Comparison of ENCODE assay signal across 23 cellular contexts in genomic region chr1:1929102-1929638, GRCh38. TPM values are rescaled to one million over a fixed set of nuclear protein-coding genes. Genes with fewer than 3 reads are reported as not detected.
"Had no signal": no experiment of that assay in that cellular context is flagged by ENCODE, and none has a peak within 500 bp of the region (broad histone marks: within the 10 kb centered on the region; RNA-seq: fewer than 3 reads in every experiment).

No MANE protein-coding gene starts in this region.

- H3K27ac ChIP-seq: foreskin keratinocyte, left lung, neutrophil, ovary, prostate gland, stomach, suprapubic skin, tibial nerve had no signal

- H3K27ac Mint-ChIP-seq: activated CD4-positive, alpha-beta memory T cell treated with anti-CD3 and anti-CD28 coated beads, Interleukin-2, amount 10 ng/mL, durations not matched to agents 7 days and 5 days; activated naive CD8-positive, alpha-beta T cell treated with anti-CD3 and anti-CD28 coated beads, Interleukin-2, amount 50 U/mL, for 24 hours; activated T-helper 1 cell treated with anti-CD3 and anti-CD28 coated beads, Interleukin-12 subunit alpha, Interleukin-12 subunit beta, Interleukin-2, Interleukin-4 antibody, amounts not matched to agents 30 ng/mL and 10 ng/mL and 1 ng/mL, durations not matched to agents 14 hours and 24 hours and 36 hours; mesothelial cell of epicardium; naive thymus-derived CD8-positive, alpha-beta T cell had no signal

- H3K4me1 Mint-ChIP-seq: activated CD4-positive, alpha-beta memory T cell treated with anti-CD3 and anti-CD28 coated beads, Interleukin-2, amount 10 ng/mL, durations not matched to agents 7 days and 5 days; activated naive CD8-positive, alpha-beta T cell treated with anti-CD3 and anti-CD28 coated beads, Interleukin-2, amount 50 U/mL, for 24 hours; mesothelial cell of epicardium; naive thymus-derived CD8-positive, alpha-beta T cell had no signal

- H3K27me3 ChIP-seq: ovary, stomach, suprapubic skin had no signal

- H3K4me3 ChIP-seq: left lung, ovary, prostate gland, stomach, suprapubic skin, tibial nerve had no signal

- H3K4me1 ChIP-seq: foreskin keratinocyte, left lung, prostate gland, stomach, tibial nerve had no signal

- H3K36me3 ChIP-seq: left lung, neutrophil, ovary, prostate gland, stomach, suprapubic skin, tibial nerve had no signal

- H3K9me3 ChIP-seq: left lung, neutrophil, ovary, prostate gland, stomach, suprapubic skin, tibial nerve had no signal

- ATAC-seq: activated naive CD8-positive, alpha-beta T cell treated with anti-CD3 and anti-CD28 coated beads, Interleukin-2, amount 50 U/mL, for 24 hours; foreskin keratinocyte; left lung; naive thymus-derived CD8-positive, alpha-beta T cell had no signal

- H3K27me3 Mint-ChIP-seq: activated CD4-positive, alpha-beta memory T cell treated with anti-CD3 and anti-CD28 coated beads, Interleukin-2, amount 10 ng/mL, durations not matched to agents 7 days and 5 days; activated naive CD8-positive, alpha-beta T cell treated with anti-CD3 and anti-CD28 coated beads, Interleukin-2, amount 50 U/mL, for 24 hours; naive thymus-derived CD8-positive, alpha-beta T cell had no signal

- H3K36me3 Mint-ChIP-seq: mesothelial cell of epicardium; naive thymus-derived CD8-positive, alpha-beta T cell had no signal

- DNase-seq: activated CD4-positive, alpha-beta memory T cell treated with anti-CD3 and anti-CD28 coated beads, Interleukin-2, amount 10 ng/mL, durations not matched to agents 7 days and 5 days; activated CD4-positive, alpha-beta T cell treated with anti-CD3 and anti-CD28 coated beads for 48 hours; activated gamma-delta T cell; activated naive CD4-positive, alpha-beta T cell treated with anti-CD3 and anti-CD28 coated beads, Interleukin-2, amount 50 U/mL, for 16 hours; activated naive CD8-positive, alpha-beta T cell treated with anti-CD3 and anti-CD28 coated beads, Interleukin-2, amount 50 U/mL, for 24 hours; dermis blood vessel endothelial cell; effector CD8-positive, alpha-beta T cell; foreskin keratinocyte; mammary epithelial cell; naive thymus-derived CD8-positive, alpha-beta T cell; stimulated activated CD4-positive, alpha-beta T cell treated with anti-CD3 and anti-CD28 coated beads, Interleukin-12 subunit alpha, Interleukin-12 subunit beta, amount 100 ng/mL, for 4 hours; stimulated activated CD4-positive, alpha-beta T cell treated with anti-CD3 and anti-CD28 coated beads, Interleukin-4, amount 100 ng/mL, for 4 hours; stomach had no signal

- H3K4me3 Mint-ChIP-seq: activated CD4-positive, alpha-beta memory T cell treated with anti-CD3 and anti-CD28 coated beads, Interleukin-2, amount 10 ng/mL, durations not matched to agents 7 days and 5 days; activated naive CD8-positive, alpha-beta T cell treated with anti-CD3 and anti-CD28 coated beads, Interleukin-2, amount 50 U/mL, for 24 hours; activated T-helper 1 cell treated with anti-CD3 and anti-CD28 coated beads, Interleukin-12 subunit alpha, Interleukin-12 subunit beta, Interleukin-2, Interleukin-4 antibody, amounts not matched to agents 30 ng/mL and 10 ng/mL and 1 ng/mL, durations not matched to agents 14 hours and 24 hours and 36 hours; mesothelial cell of epicardium; naive thymus-derived CD8-positive, alpha-beta T cell had no signal

- H3K9me3 Mint-ChIP-seq: naive thymus-derived CD8-positive, alpha-beta T cell had no signal

RNA-seq across cellular contexts. Expression of gene TMEM52, which starts 10.1 kb away (rescaled TPM):
- total RNA-seq: activated CD4-positive, alpha-beta memory T cell treated with anti-CD3 and anti-CD28 coated beads, Interleukin-2, amount 10 ng/mL, durations not matched to agents 7 days and 5 days; dermis blood vessel endothelial cell; T-helper 2 cell treated with Interferon-gamma antibody and Interleukin-4, amounts not matched to agents 100 ng/mL and 5 ng/mL, for 36 hours; urinary bladder had no signal

RNA-seq across cellular contexts. Expression of gene CALML6, which starts 14.1 kb away (rescaled TPM):
- total RNA-seq: foreskin keratinocyte, stomach had no signal
